In genomic region chr11:65131895-65132237, GRCh38 we compare ENCODE assay signal across 13 cellular contexts. TPM values are rescaled to one million over a fixed set of nuclear protein-coding genes. Genes with fewer than 3 reads are reported as not detected.
A peak's percentile ranks its signal among the peaks of the same experiment; 100 is the strongest.
DNase-seq lines count a peak whose midpoint lies in the region; ATAC-seq and TF ChIP-seq lines count a peak whose summit lies in the region.
"Had no signal": no experiment of that assay in that cellular context is flagged by ENCODE, and none has a peak within 500 bp of the region (broad histone marks: within the 10 kb centered on the region; RNA-seq: fewer than 3 reads in every experiment).

No MANE protein-coding gene starts in this region.

- peaks cover 54 to 74% (median 64%) of the 10 kb centered on the region in 3 donors for H3K4me1 Mint-ChIP-seq in naive B cell

- no peaks in the 10 kb centered on the region for H3K27me3 Mint-ChIP-seq in naive B cell

- H4K20me1 ChIP-seq in DOHH2 (ENCODE audit: control insufficient read depth, insufficient read depth, low read depth, low read length) (peaks cover 23% of the 10 kb centered on the region; the same call in 1 of the 2 replicates), OCI-LY1 (ENCODE audit: insufficient read depth, low read length) (no peaks in the 10 kb centered on the region)

- H3K9me2 ChIP-seq in DOHH2 (replicated peaks; ENCODE audit: control insufficient read depth, low read length): no peaks in the 10 kb centered on the region
- no peaks in the 10 kb centered on the region for H3K9me2 ChIP-seq in OCI-LY1 (ENCODE audit: low read depth, low read length)

- peaks cover 56% of the 10 kb centered on the region for H3K4me1 ChIP-seq in DOHH2 (ENCODE audit: control insufficient read depth, low read length)
- H3K4me1 ChIP-seq in OCI-LY1 (ENCODE audit: insufficient read depth, low read length, severe bottlenecking): peaks cover 50% of the 10 kb centered on the region
- peaks cover 22% of the 10 kb centered on the region for H3K4me1 ChIP-seq in mucosa of descending colon (ENCODE audit: low read depth)
- H3K4me1 ChIP-seq in gastroesophageal sphincter: peaks cover 0 to 43% (median 11%) of the 10 kb centered on the region in 3 donors

- H3F3A ChIP-seq in DOHH2 (ENCODE audit: control insufficient read depth, insufficient read depth) (peaks cover 62% of the 10 kb centered on the region), OCI-LY1 (ENCODE audit: insufficient read depth, low read length) (0 out of 2 replicates have a peak, but pooled peaks cover 11% of the 10 kb centered on the region)

- H3K4me3 ChIP-seq in DOHH2 (ENCODE audit: low read length) (peak overlapping the region; percentile 99), OCI-LY1 (ENCODE audit: low read depth, low read length, poor library complexity, severe bottlenecking) (peak overlapping the region; percentile 95), mucosa of descending colon (no peak overlapping the region), gastroesophageal sphincter (no peak overlapping the region)
- H3K4me3 ChIP-seq: PC-9 had no signal

- H3K79me2 ChIP-seq in DOHH2 (ENCODE audit: control insufficient read depth, low read length) (peaks cover 58% of the 10 kb centered on the region), OCI-LY1 (ENCODE audit: insufficient read depth, low read length) (peaks cover 8% of the 10 kb centered on the region; the same call in 1 of the 2 replicates)

- peaks cover 72% of the 10 kb centered on the region for H3K36me3 ChIP-seq in DOHH2 (ENCODE audit: control insufficient read depth, low read length)
- peaks cover 68% of the 10 kb centered on the region for H3K36me3 ChIP-seq in OCI-LY1 (ENCODE audit: insufficient read depth, low read length)
- peaks cover 22% of the 10 kb centered on the region for H3K36me3 ChIP-seq in mucosa of descending colon (ENCODE audit: low read depth)
- H3K36me3 ChIP-seq in gastroesophageal sphincter: peaks cover 0 to 62% of the 10 kb centered on the region in 2 donors

- no peak overlapping the region for H2AFZ ChIP-seq in OCI-LY1 (ENCODE audit: low read length)
- H2AFZ ChIP-seq: PC-9 had no signal

- H3K27ac Mint-ChIP-seq in naive B cell: peak overlapping the region; percentile 97 to 100 (median 99)

- H3K4me3 Mint-ChIP-seq in naive B cell: peak overlapping the region; percentile 91 to 100 (median 99)

- TF ChIP-seq POLR2A in gastroesophageal sphincter (IDR thresholded peaks at IDR 0.05): no peak

- no peak for TF ChIP-seq EP300 in gastroesophageal sphincter (IDR thresholded peaks at IDR 0.05)

- 56 to 77% methylated on average over 4 to 5 of the region's 6 CpGs for WGBS in gastroesophageal sphincter (ENCODE audit: low coverage in 1 of 2), 2 donors

- intact Hi-C loops in mucosa of descending colon (cut with DNase I, micrococcal nuclease): no loop called here

- H3K9me3 ChIP-seq in DOHH2 (ENCODE audit: control insufficient read depth, insufficient read depth, low read length) (no peaks in the 10 kb centered on the region), OCI-LY1 (ENCODE audit: low read length) (no peaks in the 10 kb centered on the region), mucosa of descending colon (no peaks in the 10 kb centered on the region), gastroesophageal sphincter (no peaks in the 10 kb centered on the region)
- H3K9me3 ChIP-seq: tibial nerve had no signal

- H3K4me2 ChIP-seq in DOHH2 (ENCODE audit: low read length): peak overlapping the region; percentile 99
- H3K4me2 ChIP-seq in OCI-LY1 (ENCODE audit: low read length): peak overlapping the region; percentile 93

- no peaks in the 10 kb centered on the region for H3K27me3 ChIP-seq in DOHH2 (ENCODE audit: control insufficient read depth, low read length)
- no peaks in the 10 kb centered on the region for H3K27me3 ChIP-seq in OCI-LY1 (ENCODE audit: insufficient read depth, low read length)
- no peaks in the 10 kb centered on the region for H3K27me3 ChIP-seq in gastroesophageal sphincter
- H3K27me3 ChIP-seq: tibial nerve had no signal

- no peaks in the 10 kb centered on the region for H3K9me3 Mint-ChIP-seq in naive B cell

- H3K36me3 Mint-ChIP-seq in naive B cell: peaks cover 6 to 27% of the 10 kb centered on the region in 2 donors

- DNase-seq in naive B cell (no peak), Ammon's horn (ENCODE audit: low spot score) (no peak), mucosa of descending colon (no peak)
- DNase-seq: activated CD4-positive, alpha-beta T cell treated with anti-CD3 and anti-CD28 coated beads, Interleukin-2, amount 50 U/mL, for 1 hour; COR-L47; cortex of kidney; NCI-H1417; NCI-H446 treated with DMSO at 0.1 percent for 48 hours; PC-9 had no signal

- H3K9ac ChIP-seq in OCI-LY1 (ENCODE audit: low read length): peak overlapping the region; percentile 76

- peak overlapping the region; percentile 100 for H3K27ac ChIP-seq in DOHH2 (ENCODE audit: low read depth, low read length)
- peak overlapping the region; percentile 99 for H3K27ac ChIP-seq in OCI-LY1 (ENCODE audit: low read depth, low read length, poor library complexity, severe bottlenecking)
- no peak overlapping the region for H3K27ac ChIP-seq in gastroesophageal sphincter
- H3K27ac ChIP-seq: PC-9 had no signal

- TF ChIP-seq CTCF in DOHH2 (IDR thresholded peaks at IDR 0.05; ENCODE audit: low read depth, low read length, poor library complexity, severe bottlenecking): no peak
- no peak for TF ChIP-seq CTCF in OCI-LY1 (IDR thresholded peaks at IDR 0.05; ENCODE audit: low read length)
- no peak for TF ChIP-seq CTCF in mucosa of descending colon (IDR thresholded peaks at IDR 0.05)
- TF ChIP-seq CTCF in gastroesophageal sphincter (IDR thresholded peaks at IDR 0.05): no peak

- ATAC-seq in naive B cell (ENCODE audit: low read depth in 2 of 2) (no peak), mucosa of descending colon (no peak), gastroesophageal sphincter (no peak)

RNA-seq across cellular contexts. Expression of gene SYVN1, which starts 2.5 kb away (rescaled TPM):
- 10 to 100 TPM; 21.4 to 86.9 (median 43.5) TPM for polyA plus RNA-seq in naive B cell (ENCODE audit: low read depth in 6 of 6)
- total RNA-seq in mucosa of descending colon: 10 to 100 TPM; 59.7 to 62.2 (median 60.3) TPM
- total RNA-seq in gastroesophageal sphincter: 10 to 100 TPM; 19.0 to 38.7 (median 26.0) TPM

RNA-seq across cellular contexts. Expression of gene MRPL49, which starts 9.7 kb away (rescaled TPM):
- polyA plus RNA-seq in naive B cell (ENCODE audit: low read depth in 6 of 6): 100 to 1,000 TPM in 3 of 6 donors, 10 to 100 TPM in 3; 68.8 to 111 (median 102) TPM
- 10 to 100 TPM; 42.6 to 48.5 (median 45.4) TPM for total RNA-seq in mucosa of descending colon
- 100 to 1,000 TPM in 1 of 4 donors, 10 to 100 TPM in 3; 83.9 to 114 (median 94.1) TPM for total RNA-seq in gastroesophageal sphincter

RNA-seq across cellular contexts. Expression of gene FAU, which starts 9.9 kb away (rescaled TPM):
- 1,000 to 10,000 TPM; 1,024 to 1,586 (median 1,385) TPM for polyA plus RNA-seq in naive B cell (ENCODE audit: low read depth in 6 of 6)
- total RNA-seq in mucosa of descending colon: 100 to 1,000 TPM; 680 to 873 (median 705) TPM
- total RNA-seq in gastroesophageal sphincter: 100 to 1,000 TPM; 464 to 971 (median 566) TPM

RNA-seq across cellular contexts. Expression of gene ZNHIT2, which starts 14.4 kb away (rescaled TPM):
- polyA plus RNA-seq in naive B cell (ENCODE audit: low read depth in 6 of 6): 10 to 100 TPM in 4 of 6 donors, 1 to 10 TPM in 2; 6.3 to 16.5 (median 14.1) TPM
- total RNA-seq in mucosa of descending colon: 1 to 10 TPM; 5.1 to 8.3 (median 6.0) TPM
- total RNA-seq in gastroesophageal sphincter: 10 to 100 TPM; 13.6 to 19.1 (median 15.4) TPM

RNA-seq across cellular contexts. Expression of gene TM7SF2, which starts 20.2 kb away (rescaled TPM):
- polyA plus RNA-seq in naive B cell (ENCODE audit: low read depth in 6 of 6): 10 to 100 TPM; 11.6 to 18.4 (median 15.0) TPM
- 10 to 100 TPM; 13.1 to 25.7 (median 23.6) TPM for total RNA-seq in mucosa of descending colon
- 10 to 100 TPM in 3 of 4 donors, 1 to 10 TPM in 1; 7.1 to 25.2 (median 18.3) TPM for total RNA-seq in gastroesophageal sphincter

Comparison
In these comparisons a context has a peak if more than half of its experiments do, and no peak if none do; other contexts are left out.
1. H3K27ac ChIP-seq: peak in DOHH2 (single experiment) and OCI-LY1 (single experiment); none in gastroesophageal sphincter (0 of 4).
2. H3K4me3 ChIP-seq: peak in DOHH2 (single experiment) and OCI-LY1 (single experiment); none in mucosa of descending colon (single experiment) and gastroesophageal sphincter (0 of 2).